15 cellular contexts compared by ENCODE assay signal in genomic region chr6:40509163-40509562, GRCh38.
"Had no signal": no experiment of that assay in that cellular context is flagged by ENCODE, and none has a peak within 500 bp of the region (broad histone marks: within the 10 kb centered on the region; RNA-seq: fewer than 3 reads in every experiment).

No MANE protein-coding gene starts in this region.

- H3K9me3 ChIP-seq: colonic mucosa, gastroesophageal sphincter, heart right ventricle, lower lobe of right lung, tibial artery, vagina had no signal

- H3K36me3 ChIP-seq: colonic mucosa, gastroesophageal sphincter, heart right ventricle, lower lobe of right lung, tibial artery, vagina had no signal

- H3K4me3 Mint-ChIP-seq: activated naive CD8-positive, alpha-beta T cell; brain; neural crest cell; stimulated activated memory B cell treated with anti-CD40 and anti-IgM and Interleukin-4, amounts not matched to agents 10 μg/mL and 1 μg/mL and 100 μg/mL, for 72 hours had no signal

- H3K27ac ChIP-seq: colonic mucosa, gastroesophageal sphincter, heart right ventricle, lower lobe of right lung, tibial artery, vagina had no signal

- ATAC-seq: activated CD4-positive, CD25-positive, alpha-beta regulatory T cell treated with anti-CD3 and anti-CD28 coated beads, Interleukin-2, amount 50 U/mL, for 24 hours; gastroesophageal sphincter; left colon; sciatic nerve; stimulated activated memory B cell treated with anti-CD40 and anti-IgM and Interleukin-4, amounts not matched to agents 10 μg/mL and 1 μg/mL and 100 μg/mL, for 72 hours had no signal

- H3K27me3 ChIP-seq: colonic mucosa, gastroesophageal sphincter, tibial artery, vagina had no signal

- H3K27me3 Mint-ChIP-seq: activated naive CD8-positive, alpha-beta T cell; stimulated activated memory B cell treated with anti-CD40 and anti-IgM and Interleukin-4, amounts not matched to agents 10 μg/mL and 1 μg/mL and 100 μg/mL, for 72 hours had no signal

- DNase-seq: activated effector memory CD4-positive, alpha-beta T cell treated with anti-CD3 and anti-CD28 coated beads, Interleukin-2, amount 50 U/mL, for 16 hours; central memory CD4-positive, alpha-beta T cell; colonic mucosa; heart right ventricle; left colon; lower lobe of right lung; tibial artery had no signal

- H3K4me1 Mint-ChIP-seq: stimulated activated memory B cell treated with anti-CD40 and anti-IgM and Interleukin-4, amounts not matched to agents 10 μg/mL and 1 μg/mL and 100 μg/mL, for 72 hours had no signal

- H3K9me3 Mint-ChIP-seq: brain; neural crest cell; stimulated activated memory B cell treated with anti-CD40 and anti-IgM and Interleukin-4, amounts not matched to agents 10 μg/mL and 1 μg/mL and 100 μg/mL, for 72 hours had no signal

- H3K27ac Mint-ChIP-seq: activated naive CD8-positive, alpha-beta T cell; stimulated activated memory B cell treated with anti-CD40 and anti-IgM and Interleukin-4, amounts not matched to agents 10 μg/mL and 1 μg/mL and 100 μg/mL, for 72 hours had no signal

- H3K4me1 ChIP-seq: colonic mucosa, gastroesophageal sphincter, heart right ventricle, lower lobe of right lung, tibial artery, vagina had no signal

- H3K4me3 ChIP-seq: colonic mucosa, gastroesophageal sphincter, heart right ventricle, lower lobe of right lung, tibial artery, vagina had no signal

- H3K36me3 Mint-ChIP-seq: activated naive CD8-positive, alpha-beta T cell; brain; stimulated activated memory B cell treated with anti-CD40 and anti-IgM and Interleukin-4, amounts not matched to agents 10 μg/mL and 1 μg/mL and 100 μg/mL, for 72 hours had no signal
